Comparison of ENCODE assay signal across 8 cellular contexts in genomic region chr11:124481365-124482323, GRCh38. TPM values are rescaled to one million over a fixed set of nuclear protein-coding genes. Genes with fewer than 3 reads are reported as not detected.
DNase-seq lines count a peak whose midpoint lies in the region; ATAC-seq and TF ChIP-seq lines count a peak whose summit lies in the region.

No MANE protein-coding gene starts in this region.

- no peaks in the 10 kb centered on the region for H3K9me2 ChIP-seq in GM23248 (ENCODE audit: insufficient read depth)

- no peaks in the 10 kb centered on the region for H3K36me3 ChIP-seq in GM23248 (ENCODE audit: low read depth)
- no peaks in the 10 kb centered on the region for H3K36me3 ChIP-seq in thoracic aorta

- H3K4me1 ChIP-seq in GM23248 (ENCODE audit: insufficient read depth), result no peaks in the 10 kb centered on the region
- H3K4me1 ChIP-seq in thoracic aorta (ENCODE audit: control insufficient read depth in 1 of 2, low read depth in 2 of 2), result no peaks in the 10 kb centered on the region

- peaks cover 0 to 5% (median 0%) of the 10 kb centered on the region in 7 donors for H3K9me3 Mint-ChIP-seq in CD14-positive monocyte

- no peaks in the 10 kb centered on the region for H4K20me1 ChIP-seq in GM23248 (ENCODE audit: insufficient read depth)

- H3K27ac ChIP-seq in GM23248 (no peak overlapping the region), thoracic aorta (no peak overlapping the region)

- H3K36me3 Mint-ChIP-seq in CD14-positive monocyte, result no peaks in the 10 kb centered on the region

- H2AFZ ChIP-seq in GM23248, result peak overlapping the region; percentile 87

- DNase-seq in CD14-positive monocyte (ENCODE audit: low spot score) (no peak), GM23248 (peak; percentile 66), NCI-H748 treated with DMSO at 0.1 percent for 48 hours (lab: John Stamatoyannopoulos, UW) (peak; percentile 7), astrocyte of the hippocampus (ENCODE audit: low read depth, low spot score) (peak; percentile 46), islet precursor cell (peak; percentile 79), thoracic aorta (ENCODE audit: low spot score) (no peak), NAMALWA (ENCODE audit: low spot score) (no peak)

- H3K27me3 Mint-ChIP-seq in CD14-positive monocyte (ENCODE audit: low read depth in 3 of 3), result peaks cover 3 to 6% (median 3%) of the 10 kb centered on the region in 3 donors

- in situ Hi-C loops in GM23248 (cut with MboI), result no loop called here

- H3K4me2 ChIP-seq in GM23248 (ENCODE audit: unreplicated experiment), result peak overlapping the region; percentile 79

- H3F3A ChIP-seq in GM23248 (ENCODE audit: insufficient read depth), result no peaks in the 10 kb centered on the region

- H3K4me1 Mint-ChIP-seq in CD14-positive monocyte, result peaks cover 8% of the 10 kb centered on the region

- 22 to 27% methylated on average over 20 of the region's 20 CpGs for WGBS in GM23248 (ENCODE audit: low coverage in 1 of 2, low lambda C conversion rate in 2 of 2, missing lambda C conversion rate in 2 of 2), 2 experiments

- H3K27me3 ChIP-seq in GM23248 (replicated peaks; ENCODE audit: insufficient read depth) (no peaks in the 10 kb centered on the region; the same call in 1 of the 2 replicates), thoracic aorta (replicated peaks; ENCODE audit: insufficient read depth) (no peaks in the 10 kb centered on the region)

- H3K4me3 ChIP-seq in GM23248, result peak overlapping the region; percentile 73
- peak overlapping the region; percentile 35 for H3K4me3 ChIP-seq in thoracic aorta

- intact Hi-C loops in CD14-positive monocyte (cut with micrococcal nuclease), result no loop called here

- ATAC-seq in thoracic aorta (ENCODE audit: insufficient number of reproducible peaks, low FRiP score, low read depth) (no peak), HG02840 (IDR thresholded peaks at IDR 0.05; ENCODE audit: low FRiP score, unreplicated experiment) (no peak)

- TF ChIP-seq CTCF in CD14-positive monocyte (IDR thresholded peaks at IDR 0.05) (no peak), thoracic aorta (IDR thresholded peaks at IDR 0.05) (no peak)

- H3K4me3 Mint-ChIP-seq in CD14-positive monocyte, result peak overlapping the region; percentile 63 to 91

- peak overlapping the region in 1 of 7 donors; percentile 8 for H3K27ac Mint-ChIP-seq in CD14-positive monocyte

- no peaks in the 10 kb centered on the region for H3K79me2 ChIP-seq in GM23248 (ENCODE audit: insufficient read depth)

- H3K9me3 ChIP-seq in GM23248 (ENCODE audit: low read depth) (no peaks in the 10 kb centered on the region), thoracic aorta (no peaks in the 10 kb centered on the region)

- peak overlapping the region; percentile 21; the same call in 1 of the 2 replicates for H3K9ac ChIP-seq in GM23248

RNA-seq across cellular contexts. Expression of gene OR8B8, which starts 36.1 kb away (rescaled TPM):
- not detected for polyA plus RNA-seq in CD14-positive monocyte
- total RNA-seq in GM23248 (2014; rRNA removed; shearing (Covaris generic)), result not detected in 2 replicates
- polyA plus RNA-seq in GM23248 (2016; fragmentation: Nextera tagmentation; extraction: Ambion mirVana), result not detected in 2 replicates
- not detected for total RNA-seq in thoracic aorta

RNA-seq across cellular contexts. Expression of gene OR8B4, which starts 57.0 kb away (rescaled TPM):
- polyA plus RNA-seq in CD14-positive monocyte (not detected), GM23248 (2016; fragmentation: Nextera tagmentation; extraction: Ambion mirVana) (not detected in 2 replicates)
- total RNA-seq in GM23248 (2014; rRNA removed; shearing (Covaris generic)), result not detected in 2 replicates
- not detected for total RNA-seq in thoracic aorta

Comparison
In these comparisons a context has a peak if more than half of its experiments do, and no peak if none do; other contexts are left out.
1. DNase-seq: peak in GM23248 (single experiment), NCI-H748 treated with DMSO at 0.1 percent for 48 hours (single experiment), astrocyte of the hippocampus (single experiment) and islet precursor cell (single experiment); none in CD14-positive monocyte (single experiment), thoracic aorta (single experiment) and NAMALWA (single experiment).